Comparison of ENCODE assay signal across 33 cellular contexts in the genomic region with DNA sequence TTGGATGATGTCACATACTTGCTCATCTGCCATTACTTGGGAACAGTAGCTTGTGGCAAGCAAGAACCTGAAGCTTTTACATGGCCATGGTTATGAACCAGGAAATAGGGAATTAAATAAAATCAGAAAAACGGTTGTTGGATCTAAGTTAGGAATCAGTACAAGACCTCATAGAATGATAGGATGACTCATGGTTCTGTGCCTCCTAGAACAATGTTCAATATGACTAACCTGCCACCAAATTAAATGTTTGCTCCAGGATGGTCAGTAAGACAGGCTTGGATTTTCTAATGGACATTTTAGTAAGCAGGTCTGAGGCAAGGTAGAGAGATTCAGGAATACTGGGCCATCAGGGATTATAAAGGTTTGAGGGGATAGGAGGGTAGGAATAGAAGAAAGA.
A peak's percentile ranks its signal among the peaks of the same experiment; 100 is the strongest.
DNase-seq lines count a peak whose midpoint lies in the region; ATAC-seq, FAIRE-seq and TF ChIP-seq lines count a peak whose summit lies in the region.
"Had no signal": no experiment of that assay in that cellular context is flagged by ENCODE, and none has a peak within 500 bp of the region (broad histone marks: within the 10 kb centered on the region; RNA-seq: fewer than 3 reads in every experiment).

No MANE protein-coding gene starts in this region.

- no peak for TF ChIP-seq CTCF in bronchial epithelial cell (IDR thresholded peaks at IDR 0.05; ENCODE audit: insufficient read depth, low read length, severe bottlenecking)
- no peak for TF ChIP-seq CTCF in osteoblast (IDR thresholded peaks at IDR 0.05; ENCODE audit: extremely low read depth, low read depth, low read length)
- no peak for TF ChIP-seq CTCF in colonic mucosa (IDR thresholded peaks at IDR 0.05)

- DNase-seq in DMS53 (lab: John Stamatoyannopoulos, UW) (peak; percentile 43), LHCN-M2 (ENCODE audit: low read depth) (peak; percentile 54), bronchial epithelial cell (ENCODE audit: low read depth) (peak; percentile 69), osteoblast (ENCODE audit: insufficient read length, low spot score, missing footprints) (peak; percentile 27), colonic mucosa (no peak), RPMI8226 (no peak)
- DNase-seq: activated CD8-positive, alpha-beta memory T cell treated with anti-CD3 and anti-CD28 coated beads, Interleukin-2, amount 10 ng/mL, durations not matched to agents 7 days and 5 days; activated gamma-delta T cell; activated naive CD8-positive, alpha-beta T cell treated with anti-CD3 and anti-CD28 coated beads for 36 hours; activated T-cell treated with anti-CD3 and anti-CD28 coated beads, Interleukin-2, amount 50 U/mL, for 4 hours; aorta; dermis blood vessel endothelial cell; DMS153; endodermal cell; GDM1; mesendoderm; NCI-H1092; NCI-H1694; NCI-H446; NCI-H748 treated with DMSO at 0.1 percent for 48 hours; SJCRH30; stimulated activated CD4-positive, alpha-beta T cell treated with anti-CD3 and anti-CD28 coated beads, Interleukin-1b, Interleukin-23, amount 100 ng/mL, for 48 hours; stimulated activated CD8-positive, alpha-beta memory T cell treated with anti-CD3 and anti-CD28 coated beads, Interleukin-4, amount 100 ng/mL, for 48 hours; T1000; testis had no signal

- peaks cover 5% of the 10 kb centered on the region for H3K4me1 ChIP-seq in osteoblast (ENCODE audit: insufficient read depth, low read length)
- H3K4me1 ChIP-seq in colonic mucosa = no peaks in the 10 kb centered on the region
- H3K4me1 ChIP-seq: BLaER1 treated with 17β-estradiol and CSF1 and Interleukin-3, amounts not matched to agents 10 nM and 100 nM; neural progenitor cell; parathyroid adenoma; SJCRH30; testis had no signal

- H3K27me3 ChIP-seq in bronchial epithelial cell (ENCODE audit: control insufficient read depth, insufficient read depth, low read length) (no peaks in the 10 kb centered on the region), osteoblast (ENCODE audit: insufficient read depth, low read length) (no peaks in the 10 kb centered on the region), colonic mucosa (no peaks in the 10 kb centered on the region)
- H3K27me3 ChIP-seq: BLaER1 treated with 17β-estradiol and CSF1 and Interleukin-3, amounts not matched to agents 10 nM and 100 nM; neural progenitor cell; SJCRH30; testis had no signal

- intact Hi-C loops in colonic mucosa (cut with DNase I) = no loop called here

- no peak overlapping the region for H2AFZ ChIP-seq in osteoblast (ENCODE audit: low read length)
- H2AFZ ChIP-seq: neural progenitor cell, parathyroid adenoma had no signal

- no peak for FAIRE-seq in bronchial epithelial cell (lab: Jason Lieb, UNC)

- H3K9ac ChIP-seq in colonic mucosa (ENCODE audit: low read depth in 2 of 2, low read length in 2 of 2) = no peak overlapping the region
- H3K9ac ChIP-seq: BLaER1 treated with 17β-estradiol and CSF1 and Interleukin-3, amounts not matched to agents 10 nM and 100 nM; neural progenitor cell; parathyroid adenoma had no signal

- H3K27ac ChIP-seq in osteoblast (ENCODE audit: low read depth, low read length) = no peak overlapping the region
- no peak overlapping the region for H3K27ac ChIP-seq in colonic mucosa
- H3K27ac ChIP-seq: BLaER1 treated with 17β-estradiol and CSF1 and Interleukin-3, amounts not matched to agents 10 nM and 100 nM; neural progenitor cell; parathyroid adenoma; SJCRH30; testis had no signal

- no peaks in the 10 kb centered on the region for H3K9me3 ChIP-seq in osteoblast (ENCODE audit: low read depth, low read length)
- H3K9me3 ChIP-seq in colonic mucosa = no peaks in the 10 kb centered on the region
- H3K9me3 ChIP-seq: BLaER1 treated with 17β-estradiol and CSF1 and Interleukin-3, amounts not matched to agents 10 nM and 100 nM; SJCRH30; testis had no signal

- no peak overlapping the region for H3K4me2 ChIP-seq in osteoblast (ENCODE audit: insufficient read depth, low read length)
- H3K4me2 ChIP-seq: BLaER1 treated with 17β-estradiol and CSF1 and Interleukin-3, amounts not matched to agents 10 nM and 100 nM; neural progenitor cell had no signal

- ATAC-seq in GM21526 (IDR thresholded peaks at IDR 0.05; ENCODE audit: low FRiP score, unreplicated experiment) = no peak
- ATAC-seq: activated CD8-positive, alpha-beta memory T cell treated with anti-CD3 and anti-CD28 coated beads, Interleukin-2, amount 10 ng/mL, durations not matched to agents 7 days and 5 days; activated T-cell treated with anti-CD3 and anti-CD28 coated beads, Interleukin-2, amount 50 U/mL, for 4 hours; HCT116; left lobe of liver; Panc1; WTC11 had no signal

- H3K36me3 ChIP-seq in bronchial epithelial cell (ENCODE audit: control insufficient read depth, insufficient read depth, low read length) (no peaks in the 10 kb centered on the region), osteoblast (ENCODE audit: insufficient read depth, low read length) (no peaks in the 10 kb centered on the region), colonic mucosa (no peaks in the 10 kb centered on the region)
- H3K36me3 ChIP-seq: BLaER1 treated with 17β-estradiol and CSF1 and Interleukin-3, amounts not matched to agents 10 nM and 100 nM; neural progenitor cell; SJCRH30 had no signal

- H3K79me2 ChIP-seq in osteoblast (ENCODE audit: insufficient read depth, low read length) = no peaks in the 10 kb centered on the region
- H3K79me2 ChIP-seq: parathyroid adenoma had no signal

- no peaks in the 10 kb centered on the region for H4K20me1 ChIP-seq in osteoblast (ENCODE audit: insufficient read depth, low read length)
- H4K20me1 ChIP-seq: BLaER1 treated with 17β-estradiol and CSF1 and Interleukin-3, amounts not matched to agents 10 nM and 100 nM had no signal

- H3K4me3 ChIP-seq in bronchial epithelial cell (ENCODE audit: low read depth, low read length) (no peak overlapping the region), osteoblast (ENCODE audit: insufficient read depth, low read length) (no peak overlapping the region), colonic mucosa (no peak overlapping the region)
- H3K4me3 ChIP-seq: BLaER1 treated with 17β-estradiol and CSF1 and Interleukin-3, amounts not matched to agents 10 nM and 100 nM; neural progenitor cell; SJCRH30; testis had no signal

Comparison
In these comparisons a context has a peak if more than half of its experiments do, and no peak if none do; other contexts are left out.
1. DNase-seq: peak in DMS53 (single experiment), LHCN-M2 (single experiment), bronchial epithelial cell (single experiment) and osteoblast (single experiment); none in colonic mucosa (single experiment) and RPMI8226 (single experiment).